ENCODE assay signal across 11 cellular contexts in the genomic region with DNA sequence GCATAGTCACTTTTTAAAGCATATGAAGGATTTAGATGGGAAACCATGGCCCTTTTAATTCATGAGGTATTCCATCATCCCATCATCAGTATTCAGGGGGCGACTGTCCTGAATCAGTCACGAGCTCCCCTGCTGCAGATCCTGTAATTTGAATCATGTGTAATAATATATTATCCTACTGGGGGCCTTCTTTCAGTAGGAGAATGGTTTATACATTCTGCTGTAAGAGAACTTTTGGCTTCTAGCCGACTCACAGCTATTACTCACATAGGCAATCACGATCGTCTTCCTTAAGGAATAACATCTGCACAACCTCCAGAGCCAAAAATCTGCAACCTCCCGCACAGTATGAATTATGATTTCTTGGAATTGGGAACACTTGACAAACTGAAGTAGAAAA.
A peak's percentile ranks its signal among the peaks of the same experiment; 100 is the strongest.
DNase-seq lines count a peak whose midpoint lies in the region; ATAC-seq and TF ChIP-seq lines count a peak whose summit lies in the region.
"Had no signal": no experiment of that assay in that cellular context is flagged by ENCODE, and none has a peak within 500 bp of the region (broad histone marks: within the 10 kb centered on the region; RNA-seq: fewer than 3 reads in every experiment).

No MANE protein-coding gene starts in this region.

- ATAC-seq in gastroesophageal sphincter: no peak

- H3K27ac ChIP-seq in mesenchymal stem cell (ENCODE audit: low read length, poor library complexity, severe bottlenecking) (no peak overlapping the region), uterus (peak overlapping the region; percentile 90 to 91), gastroesophageal sphincter (peak overlapping the region in 2 of 4 donors; percentile 21 to 32)

- H3K9ac ChIP-seq in mesenchymal stem cell (ENCODE audit: low read length): peak overlapping the region; percentile 60

- H3K4me1 Mint-ChIP-seq in T-helper 2 cell treated with Interferon-gamma antibody and Interleukin-4, amounts not matched to agents 5 μg/mL and 100 μg/mL, for 36 hours (ENCODE audit: low read depth): no peaks in the 10 kb centered on the region
- H3K4me1 Mint-ChIP-seq: activated CD4-positive, alpha-beta T cell treated with anti-CD3 and anti-CD28 coated beads, Interleukin-2, amount 10 ng/mL, durations not matched to agents 24 days and 14 days had no signal

- no peak for TF ChIP-seq CTCF in cardiac fibroblast (IDR thresholded peaks at IDR 0.05; ENCODE audit: low read depth, low read length)
- TF ChIP-seq CTCF in uterus (IDR thresholded peaks at IDR 0.05): no peak
- TF ChIP-seq CTCF in gastroesophageal sphincter (IDR thresholded peaks at IDR 0.05): no peak

- H3K4me3 ChIP-seq in cardiac fibroblast (replicated peaks in 1 of 2; ENCODE audit: low read depth in 2 of 2, low read length in 2 of 2): no peak overlapping the region
- H3K4me3 ChIP-seq in mesenchymal stem cell (ENCODE audit: insufficient read depth in 1 of 2, low read depth in 1 of 2, low read length in 2 of 2): peak overlapping the region in 1 of 2 experiments; percentile 5
- H3K4me3 ChIP-seq in uterus: peak overlapping the region; percentile 21 to 34
- H3K4me3 ChIP-seq in gastroesophageal sphincter: no peak overlapping the region

- no peak overlapping the region for H3K18ac ChIP-seq in mesenchymal stem cell (ENCODE audit: low read depth in 1 of 2, low read length in 2 of 2)

- H3K4ac ChIP-seq in mesenchymal stem cell (ENCODE audit: low read depth in 1 of 2, low read length in 2 of 2): no peak overlapping the region

- no peak overlapping the region for H4K8ac ChIP-seq in mesenchymal stem cell (ENCODE audit: low read length)

- H3K79me1 ChIP-seq in mesenchymal stem cell (replicated peaks; ENCODE audit: low read length, poor library complexity, severe bottlenecking): no peaks in the 10 kb centered on the region

- no peak overlapping the region for H3K4me3 Mint-ChIP-seq in T-helper 2 cell treated with Interferon-gamma antibody and Interleukin-4, amounts not matched to agents 5 μg/mL and 100 μg/mL, for 36 hours
- H3K4me3 Mint-ChIP-seq: activated CD4-positive, alpha-beta T cell treated with anti-CD3 and anti-CD28 coated beads, Interleukin-2, amount 10 ng/mL, durations not matched to agents 24 days and 14 days had no signal

- no peaks in the 10 kb centered on the region for H3K36me3 Mint-ChIP-seq in T-helper 2 cell treated with Interferon-gamma antibody and Interleukin-4, amounts not matched to agents 5 μg/mL and 100 μg/mL, for 36 hours (ENCODE audit: low read depth)

- no peaks in the 10 kb centered on the region for H3K27me3 ChIP-seq in mesenchymal stem cell (ENCODE audit: control insufficient read depth in 1 of 2, insufficient read depth in 1 of 2, low read length in 2 of 2)
- H3K27me3 ChIP-seq in uterus: no peaks in the 10 kb centered on the region
- no peaks in the 10 kb centered on the region for H3K27me3 ChIP-seq in gastroesophageal sphincter

- no peak overlapping the region for H4K91ac ChIP-seq in mesenchymal stem cell (ENCODE audit: low read length)

- no peak overlapping the region for H2BK15ac ChIP-seq in mesenchymal stem cell (ENCODE audit: low read depth, poor library complexity, severe bottlenecking)

- H3K9me3 Mint-ChIP-seq in T-helper 2 cell treated with Interferon-gamma antibody and Interleukin-4, amounts not matched to agents 5 μg/mL and 100 μg/mL, for 36 hours: no peaks in the 10 kb centered on the region
- H3K9me3 Mint-ChIP-seq: activated CD4-positive, alpha-beta T cell treated with anti-CD3 and anti-CD28 coated beads, Interleukin-2, amount 10 ng/mL, durations not matched to agents 24 days and 14 days had no signal

- H2BK12ac ChIP-seq in mesenchymal stem cell (ENCODE audit: low read length in 2 of 2): no peak overlapping the region

- no peak overlapping the region for H3K23ac ChIP-seq in mesenchymal stem cell (ENCODE audit: low read length in 2 of 2)

- H2BK5ac ChIP-seq in mesenchymal stem cell (ENCODE audit: low read depth, low read length, poor library complexity, severe bottlenecking): no peak overlapping the region

- no peak for TF ChIP-seq POLR2A in uterus (IDR thresholded peaks at IDR 0.05)
- no peak for TF ChIP-seq POLR2A in gastroesophageal sphincter (IDR thresholded peaks at IDR 0.05)

- H3K9me3 ChIP-seq in mesenchymal stem cell (ENCODE audit: control insufficient read depth, low read length) (no peaks in the 10 kb centered on the region), uterus (no peaks in the 10 kb centered on the region), gastroesophageal sphincter (no peaks in the 10 kb centered on the region)

- H3K14ac ChIP-seq in mesenchymal stem cell (ENCODE audit: low read length in 2 of 2): no peak overlapping the region

- WGBS in mesenchymal stem cell: 91% methylated on average over 1 of the region's 6 CpGs
- 15 to 22% methylated on average over 6 of the region's 6 CpGs for WGBS in gastroesophageal sphincter (ENCODE audit: low coverage in 1 of 2), 2 donors

- intact Hi-C loops in uterus (cut with DNase I; ENCODE audit: low total_unique reads): no loop called here

- H2AK5ac ChIP-seq in mesenchymal stem cell (ENCODE audit: low read length, severe bottlenecking): no peak overlapping the region

- no peak overlapping the region for H3K4me2 ChIP-seq in mesenchymal stem cell (ENCODE audit: low read length, poor library complexity, severe bottlenecking)

- DNase-seq in HS-5 (ENCODE audit: low read depth): peak; percentile 86
- DNase-seq in cardiac fibroblast (ENCODE audit: low read depth in 2 of 2): peak; percentile 75 to 81
- DNase-seq in mesenchymal stem cell: no peak
- peak; percentile 48 to 81 for DNase-seq in uterus
- DNase-seq in NOMO-1 treated with dmso at 0.1 percent for 144 hours (lab: John Stamatoyannopoulos, UW; ENCODE audit: unreplicated experiment): no peak
- no peak for DNase-seq in T-helper 2 cell treated with Interferon-gamma antibody and Interleukin-4, amounts not matched to agents 5 μg/mL and 100 μg/mL, for 36 hours (ENCODE audit: low spot score)
- DNase-seq: activated CD4-positive, alpha-beta T cell treated with anti-CD3 and anti-CD28 coated beads, Interleukin-2, amount 10 ng/mL, durations not matched to agents 24 days and 14 days; activated effector memory CD4-positive, alpha-beta T cell treated with Interleukin-2 at 50 U/mL for 16 hours; cortex of kidney; NCI-H1436 treated with DMSO at 0.1 percent for 48 hours had no signal

- H3K36me3 ChIP-seq in mesenchymal stem cell (ENCODE audit: control insufficient read depth in 1 of 2, insufficient read depth in 2 of 2, low read depth in 1 of 2, low read length in 2 of 2) (no peaks in the 10 kb centered on the region), uterus (no peaks in the 10 kb centered on the region), gastroesophageal sphincter (no peaks in the 10 kb centered on the region)

- H3K27ac Mint-ChIP-seq in T-helper 2 cell treated with Interferon-gamma antibody and Interleukin-4, amounts not matched to agents 5 μg/mL and 100 μg/mL, for 36 hours: no peak overlapping the region
- H3K27ac Mint-ChIP-seq: activated CD4-positive, alpha-beta T cell treated with anti-CD3 and anti-CD28 coated beads, Interleukin-2, amount 10 ng/mL, durations not matched to agents 24 days and 14 days had no signal

- TF ChIP-seq EP300 in gastroesophageal sphincter (IDR thresholded peaks at IDR 0.05): no peak

- H3K4me1 ChIP-seq in mesenchymal stem cell (ENCODE audit: control insufficient read depth, insufficient read depth, low read depth, low read length) (no peaks in the 10 kb centered on the region), uterus (no peaks in the 10 kb centered on the region), gastroesophageal sphincter (peaks cover 0 to 22% (median 0%) of the 10 kb centered on the region in 3 donors)

- no peak overlapping the region for H2BK120ac ChIP-seq in mesenchymal stem cell (ENCODE audit: low read depth, low read length)

- H2AFZ ChIP-seq in mesenchymal stem cell (ENCODE audit: low read depth, low read length): no peak overlapping the region

- H3K27me3 Mint-ChIP-seq in T-helper 2 cell treated with Interferon-gamma antibody and Interleukin-4, amounts not matched to agents 5 μg/mL and 100 μg/mL, for 36 hours (ENCODE audit: low read depth): no peaks in the 10 kb centered on the region
- H3K27me3 Mint-ChIP-seq: activated CD4-positive, alpha-beta T cell treated with anti-CD3 and anti-CD28 coated beads, Interleukin-2, amount 10 ng/mL, durations not matched to agents 24 days and 14 days had no signal

Comparison
In these comparisons a context has a peak if more than half of its experiments do, and no peak if none do; other contexts are left out.
1. DNase-seq: peak in HS-5 (single experiment), cardiac fibroblast (2 of 2) and uterus (2 of 2); none in mesenchymal stem cell (single experiment), NOMO-1 treated with dmso at 0.1 percent for 144 hours (single experiment) and T-helper 2 cell treated with Interferon-gamma antibody and Interleukin-4, amounts not matched to agents 5 μg/mL and 100 μg/mL, for 36 hours (single experiment).
2. H3K4me3 ChIP-seq: peak in uterus (2 of 2); none in cardiac fibroblast (0 of 2) and gastroesophageal sphincter (0 of 2).